In genomic region chr9:110241491-110242321, GRCh38 we compare ENCODE assay signal across 19 cellular contexts. TPM values are rescaled to one million over a fixed set of nuclear protein-coding genes. Genes with fewer than 3 reads are reported as not detected.
A peak's percentile ranks its signal among the peaks of the same experiment; 100 is the strongest.
DNase-seq lines count a peak whose midpoint lies in the region; ATAC-seq, FAIRE-seq and TF ChIP-seq lines count a peak whose summit lies in the region.
"Had no signal": no experiment of that assay in that cellular context is flagged by ENCODE, and none has a peak within 500 bp of the region (broad histone marks: within the 10 kb centered on the region; RNA-seq: fewer than 3 reads in every experiment).

No MANE protein-coding gene starts in this region.

- no peaks in the 10 kb centered on the region; the same call in 1 of the 2 replicates for H3K36me3 ChIP-seq in GM23338 (ENCODE audit: insufficient read depth)
- H3K36me3 ChIP-seq in bronchial epithelial cell (ENCODE audit: control insufficient read depth, insufficient read depth, low read length) = peaks cover 6% of the 10 kb centered on the region
- peaks cover 0 to 27% (median 3%) of the 10 kb centered on the region in 4 donors for H3K36me3 ChIP-seq in right lobe of liver

- peak; percentile 3 for TF ChIP-seq POLR2A in right lobe of liver (IDR thresholded peaks at IDR 0.05)

- H2AFZ ChIP-seq in GM23338 = no peak overlapping the region

- no peak overlapping the region for H3K4me2 ChIP-seq in GM23338

- peaks cover 5% of the 10 kb centered on the region; the same call in 1 of the 2 replicates for H3K9me2 ChIP-seq in GM23338 (ENCODE audit: insufficient read depth)

- no peaks in the 10 kb centered on the region for H3K4me1 ChIP-seq in GM23338 (ENCODE audit: insufficient read depth)
- peaks cover 0 to 25% (median 3%) of the 10 kb centered on the region in 4 donors for H3K4me1 ChIP-seq in right lobe of liver

- TF ChIP-seq CTCF in GM23338 (conservative IDR thresholded peaks at IDR 0.05; ENCODE audit: low read depth in 2 of 2) (no peak), bronchial epithelial cell (IDR thresholded peaks at IDR 0.05; ENCODE audit: insufficient read depth, low read length, severe bottlenecking) (no peak), right lobe of liver (IDR thresholded peaks at IDR 0.05) (no peak)

- DNase-seq in DMS53 treated with DMSO at 0.1 percent for 48 hours (lab: John Stamatoyannopoulos, UW; ENCODE audit: unreplicated experiment) (peak; percentile 9), GM23338 (ENCODE audit: low spot score) (no peak), bronchial epithelial cell (ENCODE audit: low read depth) (peak; percentile 88), right lobe of liver (no peak), cardiac septum (ENCODE audit: low spot score) (no peak), UCSD-AML1 (lab: John Stamatoyannopoulos, UW; ENCODE audit: unreplicated experiment) (no peak)
- DNase-seq: activated CD8-positive, alpha-beta memory T cell treated with anti-CD3 and anti-CD28 coated beads, Interleukin-2, amount 50 U/mL, for 4 hours; DMS153; NCI-H1417 had no signal

- peak; percentile 28 for FAIRE-seq in bronchial epithelial cell (lab: Jason Lieb, UNC)
- FAIRE-seq: islet of Langerhans had no signal

- peaks cover 3% of the 10 kb centered on the region; the same call in 2 of the 3 replicates for H3K4me1 Mint-ChIP-seq in GM23338
- H3K4me1 Mint-ChIP-seq: activated naive CD4-positive, alpha-beta T cell treated with anti-CD3 and anti-CD28 coated beads, Interleukin-2, amount 50 U/mL, for 24 hours had no signal

- H3K4me3 ChIP-seq in GM23338 (no peak overlapping the region), bronchial epithelial cell (ENCODE audit: low read depth, low read length) (no peak overlapping the region), right lobe of liver (no peak overlapping the region)
- H3K4me3 ChIP-seq: skin epidermis had no signal

- peaks cover 3% of the 10 kb centered on the region; the same call in 1 of the 2 replicates for H3K79me2 ChIP-seq in GM23338 (replicated peaks; ENCODE audit: insufficient read depth)

- ATAC-seq in GM23338 (no peak; the same call in none of the 3 replicates), right lobe of liver (peak in 3 of 4 donors; percentile 3 to 10 (median 5)), GM21737 (IDR thresholded peaks at IDR 0.05; ENCODE audit: unreplicated experiment) (no peak), HG02588 (IDR thresholded peaks at IDR 0.05; ENCODE audit: unreplicated experiment) (no peak)

- H4K20me1 ChIP-seq in GM23338 (replicated peaks; ENCODE audit: insufficient read depth) = peaks cover 4% of the 10 kb centered on the region; the same call in 1 of the 2 replicates

- H3F3A ChIP-seq in GM23338 (replicated peaks; ENCODE audit: low read depth) = no peaks in the 10 kb centered on the region

- no peak overlapping the region for H3K4me3 Mint-ChIP-seq in GM23338
- H3K4me3 Mint-ChIP-seq: activated naive CD4-positive, alpha-beta T cell treated with anti-CD3 and anti-CD28 coated beads, Interleukin-2, amount 50 U/mL, for 24 hours; stimulated activated naive CD8-positive, alpha-beta T cell treated with anti-CD3 and anti-CD28 coated beads, Interleukin-15, Interleukin-2, amounts not matched to agents 100 ng/mL and 50 ng/mL, for 24 hours had no signal

- intact Hi-C loops in right lobe of liver (cut with DNase I) = no loop called here
- intact Hi-C loops in cardiac septum (cut with DNase I) = no loop called here

- 100% methylated on average over 2 of the region's 3 CpGs for WGBS in right lobe of liver (ENCODE audit: insufficient coverage, low coverage, low lambda C conversion rate, missing lambda C conversion rate)

- peaks cover 3% of the 10 kb centered on the region for H3K9me3 Mint-ChIP-seq in GM23338
- H3K9me3 Mint-ChIP-seq: activated naive CD4-positive, alpha-beta T cell treated with anti-CD3 and anti-CD28 coated beads, Interleukin-2, amount 50 U/mL, for 24 hours; stimulated activated naive CD8-positive, alpha-beta T cell treated with anti-CD3 and anti-CD28 coated beads, Interleukin-15, Interleukin-2, amounts not matched to agents 100 ng/mL and 50 ng/mL, for 24 hours had no signal

- H3K27me3 ChIP-seq in GM23338 (ENCODE audit: insufficient read depth) (no peaks in the 10 kb centered on the region), bronchial epithelial cell (ENCODE audit: control insufficient read depth, insufficient read depth, low read length) (no peaks in the 10 kb centered on the region), right lobe of liver (no peaks in the 10 kb centered on the region)

- H3K36me3 Mint-ChIP-seq in GM23338 (ENCODE audit: low read depth) = peaks cover 28% of the 10 kb centered on the region; the same call in 2 of the 3 replicates

- H3K27ac ChIP-seq in GM23338 (ENCODE audit: low read depth) = no peak overlapping the region
- H3K27ac ChIP-seq in right lobe of liver = peak overlapping the region in 1 of 3 donors; percentile 43
- H3K27ac ChIP-seq: skin epidermis had no signal

- no peaks in the 10 kb centered on the region for H3K9me3 ChIP-seq in right lobe of liver

- H3K27me3 Mint-ChIP-seq in GM23338 (ENCODE audit: insufficient read depth, low read depth, poor library complexity) = no peaks in the 10 kb centered on the region
- H3K27me3 Mint-ChIP-seq: activated naive CD4-positive, alpha-beta T cell treated with anti-CD3 and anti-CD28 coated beads, Interleukin-2, amount 50 U/mL, for 24 hours; stimulated activated naive CD8-positive, alpha-beta T cell treated with anti-CD3 and anti-CD28 coated beads, Interleukin-15, Interleukin-2, amounts not matched to agents 100 ng/mL and 50 ng/mL, for 24 hours had no signal

- H3K27ac Mint-ChIP-seq in GM23338 = no peak overlapping the region
- H3K27ac Mint-ChIP-seq: activated naive CD4-positive, alpha-beta T cell treated with anti-CD3 and anti-CD28 coated beads, Interleukin-2, amount 50 U/mL, for 24 hours; stimulated activated naive CD8-positive, alpha-beta T cell treated with anti-CD3 and anti-CD28 coated beads, Interleukin-15, Interleukin-2, amounts not matched to agents 100 ng/mL and 50 ng/mL, for 24 hours had no signal

TF ChIP-seq in GM23338, 12 proteins besides CTCF, POLR2A, EP300 and RAD21:
- TF ChIP-seq EZH2phosphoT487 (IDR thresholded peaks at IDR 0.05; ENCODE audit: unreplicated experiment) = no peak
- TF ChIP-seq CREB1 (CRISPR knock-in tag; IDR thresholded peaks at IDR 0.05; ENCODE audit: low read depth) = 0 out of 2 replicates have a peak, but pooled peaks have one; percentile 13

RNA-seq across cellular contexts. Expression of gene TXN, which starts 14.6 kb away (rescaled TPM):
- 173 and 177 TPM in 2 replicates for total RNA-seq in GM23338 (2014; rRNA removed; shearing (Covaris generic))
- polyA plus RNA-seq in GM23338 (2016; fragmentation: Nextera tagmentation; extraction: Ambion mirVana) = 1,031 and 1,034 TPM in 2 replicates
- total RNA-seq in bronchial epithelial cell (378 and 504 TPM in 2 replicates), right lobe of liver (100 to 1,000 TPM; 125 to 287 (median 216) TPM), cardiac septum (60.0 TPM)

RNA-seq across cellular contexts. Expression of gene C9orf152, which starts 33.7 kb away (rescaled TPM):
- total RNA-seq in GM23338 (2014; rRNA removed; shearing (Covaris generic)) = not detected in 2 replicates
- polyA plus RNA-seq in GM23338 (2016; fragmentation: Nextera tagmentation; extraction: Ambion mirVana) = not detected in 2 replicates
- total RNA-seq in bronchial epithelial cell (under 0.01 TPM in 2 replicates), right lobe of liver (1 to 10 TPM in 2 of 6 experiments, under 1 TPM in 2, not detected in 2; 0.06 to 3.5 (median 0.74) TPM), cardiac septum (not detected)
- total RNA-seq: glomerular endothelial cell, NCI-H460, osteocyte had no signal
- polyA plus RNA-seq: BJ had no signal

Comparison
In these comparisons a context has a peak if more than half of its experiments do, and no peak if none do; other contexts are left out.
1. DNase-seq: peak in DMS53 treated with DMSO at 0.1 percent for 48 hours (single experiment) and bronchial epithelial cell (single experiment); none in GM23338 (single experiment), right lobe of liver (0 of 3), cardiac septum (single experiment) and UCSD-AML1 (single experiment).
2. ATAC-seq: peak in right lobe of liver (3 of 4); none in GM23338 (single experiment), GM21737 (single experiment) and HG02588 (single experiment).